ENCODE assay signal across 8 cellular contexts in genomic region chr7:92133133-92133736, GRCh38. TPM values are rescaled to one million over a fixed set of nuclear protein-coding genes. Genes with fewer than 3 reads are reported as not detected.
DNase-seq lines count a peak whose midpoint lies in the region; ATAC-seq and TF ChIP-seq lines count a peak whose summit lies in the region.

No MANE protein-coding gene starts in this region.

- H3K79me2 ChIP-seq in HCT116 (ENCODE audit: insufficient read depth, low read length): peaks cover 51% of the 10 kb centered on the region

- TF ChIP-seq CTCF in HCT116 (IDR thresholded peaks at IDR 0.05 in 2 of 3, conservative IDR thresholded peaks at IDR 0.05 in 1 of 3; ENCODE audit: borderline replicate concordance in 1 of 3, insufficient read depth in 1 of 3, low read depth in 2 of 3, low read length in 2 of 3): no peak
- no peak for TF ChIP-seq CTCF in chondrocyte (IDR thresholded peaks at IDR 0.05)

- ATAC-seq in GM18498 (IDR thresholded peaks at IDR 0.05; ENCODE audit: unreplicated experiment) (peak; percentile 25), HCT116 (peak; percentile 33)

- peaks cover 13% of the 10 kb centered on the region for H3K36me3 Mint-ChIP-seq in chondrocyte (ENCODE audit: low read depth)

- peak overlapping the region; percentile 91 for H3K9ac ChIP-seq in HCT116 (ENCODE audit: low read length)

- no peak for TF ChIP-seq RAD21 in HCT116 (IDR thresholded peaks at IDR 0.05; ENCODE audit: low read depth)

- RAD21 ChIA-PET in HCT116 (lab: Charles Lee; ENCODE audit: low non-redundant PET in 1 of 2, low total read pairs in 2 of 2, uncharacterized antibody in 2 of 2, unreplicated experiment in 2 of 2): no interaction called here

- POLR2A ChIA-PET in HCT116 (lab: Charles Lee): interaction anchor here (0.7 to 1.0 kb wide), 3 partner anchors 12 to 315 kb away, joined by 3 read pairs; no protein-coding TSS in a partner anchor

- H3K4me2 ChIP-seq in HCT116 (ENCODE audit: low read length): peak overlapping the region; percentile 94

- no peaks in the 10 kb centered on the region; the same call in 1 of the 2 replicates for H3K9me2 ChIP-seq in HCT116 (ENCODE audit: insufficient read depth)

- no TSS peak for BruUV-seq in HCT116 (replicated peaks; lab: Mats Ljungman, UMichigan)

- H3K27me3 Mint-ChIP-seq in chondrocyte (ENCODE audit: low read depth): no peaks in the 10 kb centered on the region

- no peak overlapping the region for H2AFZ ChIP-seq in HCT116 (ENCODE audit: low read depth, low read length, poor library complexity, severe bottlenecking)

- peak overlapping the region; percentile 99 for H3K4me3 Mint-ChIP-seq in chondrocyte (ENCODE audit: unreplicated experiment)

- peaks cover 11 to 14% of the 10 kb centered on the region in 2 experiments; a peak in 3 of 4 replicates for H3K36me3 ChIP-seq in HCT116 (ENCODE audit: control insufficient read depth in 1 of 2, insufficient read depth in 2 of 2, low read length in 2 of 2)

- H3K9me3 ChIP-seq in HCT116 (ENCODE audit: control insufficient read depth in 1 of 2, insufficient read depth in 1 of 2, low read depth in 1 of 2, low read length in 2 of 2) (no peaks in the 10 kb centered on the region), mononuclear cell (ENCODE audit: low read depth, low read length) (no peaks in the 10 kb centered on the region)

- H3K9me3 Mint-ChIP-seq in chondrocyte (ENCODE audit: low read depth): no peaks in the 10 kb centered on the region

- H3K4me3 ChIP-seq in HCT116 (replicated peaks in 1 of 2; ENCODE audit: low read depth in 1 of 2, low read length in 2 of 2) (peak overlapping the region; percentile 84 to 97), mononuclear cell (ENCODE audit: low read length) (peak overlapping the region; percentile 78)

- H4K20me1 ChIP-seq in HCT116 (ENCODE audit: insufficient read depth): no peaks in the 10 kb centered on the region; the same call in 1 of the 2 replicates

- peak overlapping the region; percentile 100 for H3K27ac Mint-ChIP-seq in chondrocyte (ENCODE audit: unreplicated experiment)

- CTCF ChIA-PET in HCT116 (lab: Charles Lee): interaction anchor here (1.0 to 1.3 kb wide), 3 partner anchors 12 to 313 kb away, joined by 3 to 8 read pairs (median 4); partner anchors contain the start of gene GATAD1

- intact Hi-C loops in HCT116 (cut with micrococcal nuclease): loop anchor here (1.0 kb wide), 1 partner anchor 314 kb away; the partner anchor contains the start of gene GATAD1

- H3K4me1 ChIP-seq in HCT116 (ENCODE audit: control insufficient read depth in 1 of 2, insufficient read depth in 2 of 2, low read length in 2 of 2): peaks cover 5 to 24% of the 10 kb centered on the region in 2 experiments; a peak in 2 of 4 replicates
- peaks cover 14% of the 10 kb centered on the region for H3K4me1 ChIP-seq in mononuclear cell (ENCODE audit: insufficient read depth, low read length)

- H3K27me3 ChIP-seq in HCT116 (ENCODE audit: insufficient read depth, low read length): no peaks in the 10 kb centered on the region
- H3K27me3 ChIP-seq in mononuclear cell (ENCODE audit: insufficient read depth, low read length): no peaks in the 10 kb centered on the region

- no peak for DNase-seq in HCT116 (ENCODE audit: low read depth, low spot score)
- peak; percentile 80 to 88 for DNase-seq in NOMO-1 (lab: John Stamatoyannopoulos, UW; ENCODE audit: unreplicated experiment in 2 of 2)
- DNase-seq in chondrocyte (ENCODE audit: low spot score): no peak
- no peak for DNase-seq in NCI-H2227 treated with DMSO at 0.1 percent for 48 hours (lab: John Stamatoyannopoulos, UW)
- no peak for DNase-seq in stimulated activated CD8-positive, alpha-beta memory T cell treated with anti-CD3 and anti-CD28 coated beads, Interleukin-4, amount 100 ng/mL, for 48 hours
- no peak for DNase-seq in activated CD4-positive, alpha-beta T cell treated with anti-CD3 and anti-CD28 coated beads, Interleukin-2, amount 50 U/mL, for 48 hours

- H3K27ac ChIP-seq in HCT116 (ENCODE audit: low read depth, low read length): peak overlapping the region; percentile 94

- H3K4me1 Mint-ChIP-seq in chondrocyte (ENCODE audit: low read depth): peaks cover 41% of the 10 kb centered on the region

- no peak for TF ChIP-seq POLR2A in HCT116 (IDR thresholded peaks at IDR 0.05; ENCODE audit: borderline replicate concordance, extremely low read depth, insufficient read depth, insufficient read length)

TF ChIP-seq in HCT116, 20 proteins besides CTCF, POLR2A, EP300 and RAD21:
- no peak for TF ChIP-seq JUND (IDR thresholded peaks at IDR 0.05)
- no peak for TF ChIP-seq ELF1 (IDR thresholded peaks at IDR 0.05; ENCODE audit: borderline replicate concordance, low read depth)
- no peak for TF ChIP-seq ZNF274 (IDR thresholded peaks at IDR 0.05; ENCODE audit: low read depth, low read length)
- no peak for TF ChIP-seq YY1 (IDR thresholded peaks at IDR 0.05; ENCODE audit: extremely low read depth, insufficient replicate concordance, low read depth, low read length)
- no peak for TF ChIP-seq REST (IDR thresholded peaks at IDR 0.05; ENCODE audit: low read depth)
- no peak for TF ChIP-seq ZBTB33 (IDR thresholded peaks at IDR 0.05; ENCODE audit: extremely low read depth, insufficient replicate concordance, low read length)
- TF ChIP-seq ATF3 (IDR thresholded peaks at IDR 0.05): no peak
- TF ChIP-seq EZH2 (IDR thresholded peaks at IDR 0.05): no peak
- no peak for TF ChIP-seq FOSL1 (IDR thresholded peaks at IDR 0.05; ENCODE audit: low read depth)
- TF ChIP-seq EGR1 (IDR thresholded peaks at IDR 0.05; ENCODE audit: low read depth): no peak
- TF ChIP-seq TCF7L2 (IDR thresholded peaks at IDR 0.05; ENCODE audit: borderline replicate concordance, extremely low read depth, insufficient read depth, insufficient read length): no peak
- TF ChIP-seq SP1 (IDR thresholded peaks at IDR 0.05; ENCODE audit: low read depth): no peak
- TF ChIP-seq CEBPB (IDR thresholded peaks at IDR 0.05; ENCODE audit: low read depth): no peak
- TF ChIP-seq MAX (IDR thresholded peaks at IDR 0.05): no peak
- TF ChIP-seq SRF (IDR thresholded peaks at IDR 0.05; ENCODE audit: low read depth): no peak
- no peak for TF ChIP-seq SIN3A (IDR thresholded peaks at IDR 0.05; ENCODE audit: low read depth)
- TF ChIP-seq ZFX (IDR thresholded peaks at IDR 0.05): no peak
- no peak for TF ChIP-seq CBX3 (IDR thresholded peaks at IDR 0.05; ENCODE audit: low read depth)
- no peak; the same call in 1 of the 2 replicates for TF ChIP-seq POLR2AphosphoS5 (IDR thresholded peaks at IDR 0.05; ENCODE audit: low read depth, low read length)
- no peak for TF ChIP-seq EZH2phosphoT487 (IDR thresholded peaks at IDR 0.05; ENCODE audit: borderline replicate concordance)

RNA-seq across cellular contexts. Expression of gene CYP51A1, which starts 1.0 kb away (rescaled TPM):
- total RNA-seq in HCT116 (2021; ENCODE audit: unreplicated experiment): 85.7 TPM
- 27.4 and 37.6 TPM in 2 replicates for polyA plus RNA-seq in HCT116 (2012)
- 60.1 to 87.6 TPM (median 85.5 TPM) in 3 replicates for total RNA-seq in chondrocyte
- total RNA-seq in mononuclear cell: 45.7 TPM

RNA-seq across cellular contexts. Expression of gene LRRD1, which starts 45.7 kb away (rescaled TPM):
- not detected for total RNA-seq in HCT116 (2021; ENCODE audit: unreplicated experiment)
- polyA plus RNA-seq in HCT116 (2012): not detected in 2 replicates
- 0.22 to 0.41 TPM in 2 of 3 replicates, not detected in the other for total RNA-seq in chondrocyte
- 0.10 TPM for total RNA-seq in mononuclear cell

Comparison
In these comparisons a context has a peak if more than half of its experiments do, and no peak if none do; other contexts are left out.
1. DNase-seq: peak in NOMO-1 (2 of 2); none in HCT116 (single experiment), chondrocyte (single experiment), NCI-H2227 treated with DMSO at 0.1 percent for 48 hours (single experiment), stimulated activated CD8-positive, alpha-beta memory T cell treated with anti-CD3 and anti-CD28 coated beads, Interleukin-4, amount 100 ng/mL, for 48 hours (single experiment) and activated CD4-positive, alpha-beta T cell treated with anti-CD3 and anti-CD28 coated beads, Interleukin-2, amount 50 U/mL, for 48 hours (0 of 2).